Comparison of ENCODE assay signal across 17 cellular contexts in the genomic region with DNA sequence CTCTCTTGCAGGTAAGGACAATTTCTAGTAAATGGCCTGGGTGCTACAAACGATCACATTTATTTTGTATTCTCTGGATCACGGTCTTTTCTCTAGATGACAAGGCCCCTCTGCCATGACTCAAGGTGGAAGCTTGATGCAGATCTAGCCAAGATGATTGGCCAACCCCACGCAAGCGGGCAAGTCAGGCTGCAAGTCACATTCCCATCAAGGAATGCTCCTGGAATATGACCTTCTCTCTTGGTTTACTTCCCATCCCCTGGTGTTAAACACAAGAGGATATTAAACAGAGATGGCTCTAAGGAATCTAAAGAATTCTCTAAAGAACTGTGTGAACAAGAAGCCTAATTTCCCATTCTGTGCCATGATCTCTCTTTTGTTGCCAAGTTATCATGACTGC.
"Had no signal": no experiment of that assay in that cellular context is flagged by ENCODE, and none has a peak within 500 bp of the region (broad histone marks: within the 10 kb centered on the region; RNA-seq: fewer than 3 reads in every experiment).

No MANE protein-coding gene starts in this region.

- H3K4me2 ChIP-seq: neural progenitor cell, smooth muscle cell had no signal

- H3K27me3 ChIP-seq: foreskin keratinocyte, neural progenitor cell, pancreas, uterus had no signal

- H3K4me1 ChIP-seq: foreskin keratinocyte, neural progenitor cell, pancreas, uterus had no signal

- H3K4me3 ChIP-seq: lung, neural progenitor cell, pancreas, smooth muscle cell, uterus had no signal

- H3K36me3 ChIP-seq: neural progenitor cell, pancreas, uterus had no signal

- H3K9me3 ChIP-seq: pancreas, uterus had no signal

- H2AFZ ChIP-seq: neural progenitor cell had no signal

- DNase-seq: cortex of kidney; effector memory CD4-positive, alpha-beta T cell; foreskin keratinocyte; kidney; left colon; left ventricle myocardium superior; mesenchymal stem cell; midbrain; nucleus accumbens; pancreas; right cardiac atrium; stimulated activated CD4-positive, alpha-beta T cell treated with anti-CD3 and anti-CD28 coated beads, Interleukin-2, amount 100 ng/mL, for 48 hours; stimulated activated naive CD4-positive, alpha-beta T cell treated with Interleukin-2 at 50 U/mL for 16 hours; uterus had no signal

- H3K27ac ChIP-seq: foreskin keratinocyte, neural progenitor cell, pancreas, uterus had no signal
